In the genomic region with DNA sequence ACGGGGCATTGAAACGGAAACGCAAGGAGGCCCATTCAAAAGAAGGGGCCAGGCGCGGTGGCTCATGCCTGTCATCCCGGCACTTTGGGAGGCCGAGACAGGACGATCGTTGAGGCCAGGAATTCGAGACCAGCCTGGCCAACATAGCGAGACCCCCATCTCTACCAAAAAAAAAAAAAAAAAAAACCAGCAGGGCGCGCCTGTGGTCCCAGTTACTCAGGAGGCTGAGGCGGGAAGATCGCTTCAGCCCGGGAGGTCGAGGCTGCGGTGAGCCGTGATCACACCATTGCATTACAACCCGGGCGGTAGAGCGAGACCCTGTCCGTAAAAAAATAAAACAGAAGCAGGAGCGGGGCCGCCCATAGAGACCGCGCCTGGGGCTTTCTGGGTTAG, we compare ENCODE assay signal across 8 cellular contexts. TPM values are rescaled to one million over a fixed set of nuclear protein-coding genes. Genes with fewer than 3 reads are reported as not detected.
A peak's percentile ranks its signal among the peaks of the same experiment; 100 is the strongest.
DNase-seq lines count a peak whose midpoint lies in the region; ATAC-seq and TF ChIP-seq lines count a peak whose summit lies in the region.

No MANE protein-coding gene starts in this region.

- no peak overlapping the region for H3K18ac ChIP-seq in trophoblast cell (ENCODE audit: low read length)

- peak overlapping the region; percentile 83 for H3K4me3 Mint-ChIP-seq in endothelial cell (ENCODE audit: unreplicated experiment)

- DNase-seq in LNCaP clone FGC (ENCODE audit: low read depth): no peak
- no peak for DNase-seq in endothelial cell (ENCODE audit: low spot score)
- DNase-seq in trophoblast cell: no peak
- no peak for DNase-seq in GM20000 (ENCODE audit: low spot score)
- DNase-seq in amniotic stem cell (lab: John Stamatoyannopoulos, UW): no peak

- no peak overlapping the region for H3K27ac ChIP-seq in trophoblast cell (ENCODE audit: low read depth, low read length)

- peak overlapping the region; percentile 60 for H3K4me2 ChIP-seq in trophoblast cell (ENCODE audit: low read length)

- H4K12ac ChIP-seq in trophoblast cell (ENCODE audit: low read depth, low read length): peak overlapping the region; percentile 74

- peak overlapping the region; percentile 91 for H3K14ac ChIP-seq in trophoblast cell (ENCODE audit: low read length)

- no peaks in the 10 kb centered on the region for H3K9me3 Mint-ChIP-seq in endothelial cell (ENCODE audit: unreplicated experiment)

- peak overlapping the region; percentile 87 for H3K4me3 ChIP-seq in GM08714 (ENCODE audit: low read length)
- H3K4me3 ChIP-seq in LNCaP clone FGC (ENCODE audit: low read depth, low read length): peak overlapping the region; percentile 94
- peak overlapping the region; percentile 76 for H3K4me3 ChIP-seq in trophoblast cell (ENCODE audit: low read depth, low read length)

- no peak overlapping the region for H2BK12ac ChIP-seq in trophoblast cell (ENCODE audit: low read length)

- peak overlapping the region; percentile 50 for H2AK5ac ChIP-seq in trophoblast cell (ENCODE audit: low read length)

- peak overlapping the region; percentile 83 for H2AFZ ChIP-seq in trophoblast cell (ENCODE audit: insufficient read depth, low read length, poor library complexity)

- H3K79me2 ChIP-seq in trophoblast cell (ENCODE audit: control insufficient read depth, insufficient read depth, low read length, poor library complexity): peaks cover 7% of the 10 kb centered on the region

- peaks cover 19 to 25% of the 10 kb centered on the region in 2 experiments for H3K4me1 ChIP-seq in trophoblast cell (ENCODE audit: control insufficient read depth in 1 of 2, insufficient read depth in 2 of 2, low read length in 2 of 2)

- WGBS in trophoblast cell (ENCODE audit: extremely low coverage, insufficient coverage, insufficient read length): no CpG with 5 or more reads among the region's 27 CpGs

- H3K36me3 Mint-ChIP-seq in endothelial cell (ENCODE audit: low read depth, unreplicated experiment): no peaks in the 10 kb centered on the region

- H3K4ac ChIP-seq in trophoblast cell (ENCODE audit: low read depth, low read length): peak overlapping the region; percentile 72

- H4K8ac ChIP-seq in trophoblast cell (ENCODE audit: low read depth, low read length): peak overlapping the region; percentile 94

- no peak for ATAC-seq in GM19395 (IDR thresholded peaks at IDR 0.05; ENCODE audit: unreplicated experiment)
- no peak for ATAC-seq in GM21515 (IDR thresholded peaks at IDR 0.05; ENCODE audit: unreplicated experiment)

- H3K9me3 ChIP-seq in trophoblast cell (ENCODE audit: insufficient read depth, low read depth, low read length): no peaks in the 10 kb centered on the region

- TF ChIP-seq CTCF in LNCaP clone FGC (IDR thresholded peaks at IDR 0.05; ENCODE audit: control insufficient read depth, extremely low read depth, insufficient read depth): no peak
- TF ChIP-seq CTCF in endothelial cell (IDR thresholded peaks at IDR 0.05; ENCODE audit: unreplicated experiment): no peak
- TF ChIP-seq CTCF in GM20000 (IDR thresholded peaks at IDR 0.05; ENCODE audit: extremely low read depth, missing control alignments): no peak

- H4K91ac ChIP-seq in trophoblast cell (ENCODE audit: low read depth, low read length): peak overlapping the region; percentile 30

- no peak overlapping the region for H3K23ac ChIP-seq in trophoblast cell (ENCODE audit: low read length)

- H3K4me1 Mint-ChIP-seq in endothelial cell (ENCODE audit: unreplicated experiment): peaks cover 7% of the 10 kb centered on the region

- H2BK120ac ChIP-seq in trophoblast cell (ENCODE audit: insufficient read depth, low read length, poor library complexity): peak overlapping the region; percentile 53

- H3K36me3 ChIP-seq in trophoblast cell (ENCODE audit: control insufficient read depth in 1 of 2, insufficient read depth in 2 of 2, low read length in 2 of 2): peaks cover 6 to 9% of the 10 kb centered on the region in 2 experiments

- peak overlapping the region; percentile 87 for H3K9ac ChIP-seq in trophoblast cell (ENCODE audit: low read length)

- H3K27me3 Mint-ChIP-seq in endothelial cell (ENCODE audit: unreplicated experiment): peaks cover 15% of the 10 kb centered on the region

- H3K27ac Mint-ChIP-seq in endothelial cell (ENCODE audit: unreplicated experiment): no peak overlapping the region

- H3K27me3 ChIP-seq in trophoblast cell (ENCODE audit: insufficient read depth, low read length): no peaks in the 10 kb centered on the region

- peaks cover 10% of the 10 kb centered on the region for H3K79me1 ChIP-seq in trophoblast cell (ENCODE audit: low read length)

- H2BK5ac ChIP-seq in trophoblast cell (ENCODE audit: low read depth, low read length, poor library complexity): peak overlapping the region; percentile 87

RNA-seq across cellular contexts. Expression of a gene that starts 0.4 kb away (rescaled TPM):
- total RNA-seq in endothelial cell (ENCODE audit: unreplicated experiment): 20.3 TPM
- 11.7 and 12.0 TPM in 2 replicates for polyA plus RNA-seq in trophoblast cell (2013)

RNA-seq across cellular contexts. Expression of a gene that starts 13.4 kb away (rescaled TPM):
- 0.21 TPM for total RNA-seq in endothelial cell (ENCODE audit: unreplicated experiment)
- polyA plus RNA-seq in trophoblast cell (2013): 10.0 and 10.7 TPM in 2 replicates

RNA-seq across cellular contexts. Expression of a gene that starts 38.9 kb away (rescaled TPM):
- total RNA-seq in endothelial cell (ENCODE audit: unreplicated experiment): 3.4 TPM
- 55.4 and 60.1 TPM in 2 replicates for polyA plus RNA-seq in trophoblast cell (2013)
